37 cellular contexts compared by ENCODE assay signal in genomic region chr6:55379895-55380294, GRCh38. TPM values are rescaled to one million over a fixed set of nuclear protein-coding genes. Genes with fewer than 3 reads are reported as not detected.
"Had no signal": no experiment of that assay in that cellular context is flagged by ENCODE, and none has a peak within 500 bp of the region (broad histone marks: within the 10 kb centered on the region; RNA-seq: fewer than 3 reads in every experiment).

No MANE protein-coding gene starts in this region.

- H3K27me3 Mint-ChIP-seq: activated B cell treated with CpG ODN at 0.5 μM for 24 hours; activated CD4-positive, alpha-beta T cell treated with anti-CD3 and anti-CD28 coated beads for 36 hours; activated CD8-positive, alpha-beta memory T cell treated with anti-CD3 and anti-CD28 coated beads, Interleukin-2, amount 10 ng/mL, durations not matched to agents 7 days and 5 days; activated naive CD4-positive, alpha-beta T cell treated with anti-CD3 and anti-CD28 coated beads, Interleukin-2, amount 50 U/mL, for 24 hours; activated naive CD8-positive, alpha-beta T cell treated with anti-CD3 and anti-CD28 coated beads, Interleukin-2, amount 50 U/mL, for 24 hours; naive B cell; progenitor cell of endocrine pancreas; stimulated activated memory B cell treated with anti-CD40 and anti-IgM and Interleukin-4, amounts not matched to agents 10 μg/mL and 1 μg/mL and 100 μg/mL, for 72 hours had no signal

- H3K27ac Mint-ChIP-seq: activated B cell treated with CpG ODN at 0.5 μM for 24 hours; activated CD4-positive, alpha-beta T cell treated with anti-CD3 and anti-CD28 coated beads for 36 hours; activated CD8-positive, alpha-beta memory T cell treated with anti-CD3 and anti-CD28 coated beads, Interleukin-2, amount 10 ng/mL, durations not matched to agents 7 days and 5 days; activated CD8-positive, alpha-beta T cell treated with anti-CD3 and anti-CD28 coated beads, Interleukin-2, amount 10 ng/mL, durations not matched to agents 7 days and 5 days; activated naive CD4-positive, alpha-beta T cell treated with anti-CD3 and anti-CD28 coated beads, Interleukin-2, amount 50 U/mL, for 24 hours; activated naive CD8-positive, alpha-beta T cell treated with anti-CD3 and anti-CD28 coated beads, Interleukin-2, amount 50 U/mL, for 24 hours; activated T-helper 2 cell treated with anti-CD3 and anti-CD28 coated beads, Interferon-gamma antibody, Interleukin-2, Interleukin-4, amounts not matched to agents 10 μg/mL and 5 μg/mL and 100 μg/mL, durations not matched to agents 14 hours and 24 hours and 36 hours; immature natural killer cell; naive B cell; nephron progenitor cell; progenitor cell of endocrine pancreas; stimulated activated memory B cell treated with anti-CD40 and anti-IgM and Interleukin-4, amounts not matched to agents 10 μg/mL and 1 μg/mL and 100 μg/mL, for 72 hours; T-helper 2 cell treated with Interferon-gamma antibody and Interleukin-4, amounts not matched to agents 5 μg/mL and 100 μg/mL, for 36 hours had no signal

- H3K9me3 Mint-ChIP-seq: activated B cell treated with CpG ODN at 0.5 μM for 24 hours; activated naive CD4-positive, alpha-beta T cell treated with anti-CD3 and anti-CD28 coated beads, Interleukin-2, amount 50 U/mL, for 24 hours; nephron progenitor cell had no signal

- H3K4me3 Mint-ChIP-seq: activated B cell treated with CpG ODN at 0.5 μM for 24 hours; activated CD4-positive, alpha-beta T cell treated with anti-CD3 and anti-CD28 coated beads for 36 hours; activated CD8-positive, alpha-beta memory T cell treated with anti-CD3 and anti-CD28 coated beads, Interleukin-2, amount 10 ng/mL, durations not matched to agents 7 days and 5 days; activated CD8-positive, alpha-beta T cell treated with anti-CD3 and anti-CD28 coated beads, Interleukin-2, amount 10 ng/mL, durations not matched to agents 7 days and 5 days; activated naive CD4-positive, alpha-beta T cell treated with anti-CD3 and anti-CD28 coated beads, Interleukin-2, amount 50 U/mL, for 24 hours; activated naive CD8-positive, alpha-beta T cell treated with anti-CD3 and anti-CD28 coated beads, Interleukin-2, amount 50 U/mL, for 24 hours; immature natural killer cell; naive B cell; nephron progenitor cell; stimulated activated memory B cell treated with anti-CD40 and anti-IgM and Interleukin-4, amounts not matched to agents 10 μg/mL and 1 μg/mL and 100 μg/mL, for 72 hours; T-helper 2 cell treated with Interferon-gamma antibody and Interleukin-4, amounts not matched to agents 5 μg/mL and 100 μg/mL, for 36 hours had no signal

- DNase-seq: activated B cell treated with CpG ODN at 0.5 μM for 24 hours; activated CD4-positive, alpha-beta T cell treated with anti-CD3 and anti-CD28 coated beads for 36 hours; activated CD8-positive, alpha-beta memory T cell treated with anti-CD3 and anti-CD28 coated beads, Interleukin-2, amount 10 ng/mL, durations not matched to agents 7 days and 5 days; activated CD8-positive, alpha-beta T cell treated with anti-CD3 and anti-CD28 coated beads, Interleukin-2, amount 10 ng/mL, durations not matched to agents 7 days and 5 days; activated naive CD8-positive, alpha-beta T cell treated with anti-CD3 and anti-CD28 coated beads, Interleukin-2, amount 50 U/mL, for 24 hours; activated T-cell treated with anti-CD3 and anti-CD28 coated beads, Interleukin-2, amount 50 U/mL, for 48 hours; anterior cingulate cortex; colonic mucosa; effector CD8-positive, alpha-beta T cell; erythroblast; heart left ventricle; hypothalamus; immature natural killer cell; left lung; naive B cell; nephron progenitor cell; small intestine; stimulated activated CD4-positive, alpha-beta T cell treated with anti-CD3 and anti-CD28 coated beads, Interleukin-1b, Interleukin-23, amount 100 ng/mL, for 48 hours; stimulated activated CD4-positive, alpha-beta T cell treated with anti-CD3 and anti-CD28 coated beads, Interleukin-4, amount 100 ng/mL, for 4 hours; stimulated activated CD8-positive, alpha-beta memory T cell treated with anti-CD3 and anti-CD28 coated beads, Interleukin-4, amount 100 ng/mL, for 48 hours; stomach; T-helper 1 cell; thyroid gland; upper lobe of left lung had no signal

- H3K4me3 ChIP-seq: colonic mucosa, heart left ventricle, left lung, lung, stomach, thyroid gland, upper lobe of left lung had no signal

- H3K27ac ChIP-seq: colonic mucosa, foreskin keratinocyte, heart left ventricle, left lung, neutrophil, stomach, thyroid gland, upper lobe of left lung had no signal

- H3K27me3 ChIP-seq: colonic mucosa, heart left ventricle, left lung, neutrophil, stomach, thyroid gland, upper lobe of left lung had no signal

- ATAC-seq: activated CD4-positive, alpha-beta T cell treated with anti-CD3 and anti-CD28 coated beads for 36 hours; activated CD8-positive, alpha-beta memory T cell treated with anti-CD3 and anti-CD28 coated beads, Interleukin-2, amount 10 ng/mL, durations not matched to agents 7 days and 5 days; activated CD8-positive, alpha-beta T cell treated with anti-CD3 and anti-CD28 coated beads, Interleukin-2, amount 10 ng/mL, durations not matched to agents 7 days and 5 days; activated naive CD8-positive, alpha-beta T cell treated with anti-CD3 and anti-CD28 coated beads, Interleukin-2, amount 50 U/mL, for 24 hours; foreskin keratinocyte; heart left ventricle; left lung; sciatic nerve; stimulated activated memory B cell treated with anti-CD40 and anti-IgM and Interleukin-4, amounts not matched to agents 10 μg/mL and 1 μg/mL and 100 μg/mL, for 72 hours had no signal

- H3K36me3 Mint-ChIP-seq: activated CD8-positive, alpha-beta memory T cell treated with anti-CD3 and anti-CD28 coated beads, Interleukin-2, amount 10 ng/mL, durations not matched to agents 7 days and 5 days; activated naive CD4-positive, alpha-beta T cell treated with anti-CD3 and anti-CD28 coated beads, Interleukin-2, amount 50 U/mL, for 24 hours; immature natural killer cell; naive B cell; stimulated activated memory B cell treated with anti-CD40 and anti-IgM and Interleukin-4, amounts not matched to agents 10 μg/mL and 1 μg/mL and 100 μg/mL, for 72 hours had no signal

- H3K9me3 ChIP-seq: colonic mucosa, left lung, neutrophil, thyroid gland, upper lobe of left lung had no signal

- H3K36me3 ChIP-seq: colonic mucosa, heart left ventricle, left lung, neutrophil, stomach, thyroid gland, upper lobe of left lung had no signal

- H3K4me1 Mint-ChIP-seq: activated B cell treated with CpG ODN at 0.5 μM for 24 hours; activated CD4-positive, alpha-beta T cell treated with anti-CD3 and anti-CD28 coated beads for 36 hours; activated CD8-positive, alpha-beta memory T cell treated with anti-CD3 and anti-CD28 coated beads, Interleukin-2, amount 10 ng/mL, durations not matched to agents 7 days and 5 days; activated naive CD4-positive, alpha-beta T cell treated with anti-CD3 and anti-CD28 coated beads, Interleukin-2, amount 50 U/mL, for 24 hours; activated naive CD8-positive, alpha-beta T cell treated with anti-CD3 and anti-CD28 coated beads, Interleukin-2, amount 50 U/mL, for 24 hours; immature natural killer cell; naive B cell; nephron progenitor cell; stimulated activated memory B cell treated with anti-CD40 and anti-IgM and Interleukin-4, amounts not matched to agents 10 μg/mL and 1 μg/mL and 100 μg/mL, for 72 hours had no signal

- H3K4me1 ChIP-seq: colonic mucosa, foreskin keratinocyte, heart left ventricle, left lung, stomach, thyroid gland, upper lobe of left lung had no signal

RNA-seq across cellular contexts. Expression of gene GFRAL, which starts 52.6 kb away (rescaled TPM):
- total RNA-seq: activated B cell treated with CpG ODN at 0.5 μM for 24 hours; activated CD4-positive, alpha-beta T cell treated with anti-CD3 and anti-CD28 coated beads for 36 hours; activated CD8-positive, alpha-beta memory T cell treated with anti-CD3 and anti-CD28 coated beads, Interleukin-2, amount 10 ng/mL, durations not matched to agents 7 days and 5 days; activated CD8-positive, alpha-beta T cell treated with anti-CD3 and anti-CD28 coated beads, Interleukin-2, amount 10 ng/mL, durations not matched to agents 7 days and 5 days; activated T-helper 2 cell treated with anti-CD3 and anti-CD28 coated beads, Interferon-gamma antibody, Interleukin-2, Interleukin-4, amounts not matched to agents 10 μg/mL and 5 μg/mL and 100 μg/mL, durations not matched to agents 14 hours and 24 hours and 36 hours; bronchial epithelial cell; colonic mucosa; dermis microvascular lymphatic vessel endothelial cell; foreskin keratinocyte; heart left ventricle; left lung; lung; osteocyte; progenitor cell of endocrine pancreas; renal cortical epithelial cell; stomach; thyroid gland; upper lobe of left lung had no signal
